ENCODE assay signal across 1 cellular context in the genomic region with DNA sequence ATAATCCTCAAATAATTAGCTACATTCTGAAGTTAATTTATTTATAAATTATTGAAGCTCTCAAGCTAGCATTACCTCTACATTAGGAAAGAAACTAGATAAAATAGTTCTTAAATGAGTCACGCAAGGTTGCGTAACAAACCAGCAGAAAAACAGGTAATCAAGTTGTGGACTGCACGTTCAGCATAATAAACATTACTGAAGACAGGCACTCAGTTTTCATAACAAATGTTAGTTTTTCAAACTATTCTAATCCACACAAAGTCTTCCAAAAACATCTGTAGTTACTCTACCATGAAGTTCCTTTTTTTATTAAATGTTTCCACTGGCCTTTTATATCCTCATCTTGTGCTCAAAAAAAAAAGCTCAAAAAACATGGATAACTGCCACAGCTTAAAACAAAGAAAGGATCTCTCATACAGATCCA.
TF ChIP-seq lines count a peak whose summit lies in the region.

No MANE protein-coding gene starts in this region.

TF ChIP-seq in GM23338, 12 proteins besides CTCF, POLR2A, EP300 and RAD21 (continued from another document):
- TF ChIP-seq, protein P1, sequence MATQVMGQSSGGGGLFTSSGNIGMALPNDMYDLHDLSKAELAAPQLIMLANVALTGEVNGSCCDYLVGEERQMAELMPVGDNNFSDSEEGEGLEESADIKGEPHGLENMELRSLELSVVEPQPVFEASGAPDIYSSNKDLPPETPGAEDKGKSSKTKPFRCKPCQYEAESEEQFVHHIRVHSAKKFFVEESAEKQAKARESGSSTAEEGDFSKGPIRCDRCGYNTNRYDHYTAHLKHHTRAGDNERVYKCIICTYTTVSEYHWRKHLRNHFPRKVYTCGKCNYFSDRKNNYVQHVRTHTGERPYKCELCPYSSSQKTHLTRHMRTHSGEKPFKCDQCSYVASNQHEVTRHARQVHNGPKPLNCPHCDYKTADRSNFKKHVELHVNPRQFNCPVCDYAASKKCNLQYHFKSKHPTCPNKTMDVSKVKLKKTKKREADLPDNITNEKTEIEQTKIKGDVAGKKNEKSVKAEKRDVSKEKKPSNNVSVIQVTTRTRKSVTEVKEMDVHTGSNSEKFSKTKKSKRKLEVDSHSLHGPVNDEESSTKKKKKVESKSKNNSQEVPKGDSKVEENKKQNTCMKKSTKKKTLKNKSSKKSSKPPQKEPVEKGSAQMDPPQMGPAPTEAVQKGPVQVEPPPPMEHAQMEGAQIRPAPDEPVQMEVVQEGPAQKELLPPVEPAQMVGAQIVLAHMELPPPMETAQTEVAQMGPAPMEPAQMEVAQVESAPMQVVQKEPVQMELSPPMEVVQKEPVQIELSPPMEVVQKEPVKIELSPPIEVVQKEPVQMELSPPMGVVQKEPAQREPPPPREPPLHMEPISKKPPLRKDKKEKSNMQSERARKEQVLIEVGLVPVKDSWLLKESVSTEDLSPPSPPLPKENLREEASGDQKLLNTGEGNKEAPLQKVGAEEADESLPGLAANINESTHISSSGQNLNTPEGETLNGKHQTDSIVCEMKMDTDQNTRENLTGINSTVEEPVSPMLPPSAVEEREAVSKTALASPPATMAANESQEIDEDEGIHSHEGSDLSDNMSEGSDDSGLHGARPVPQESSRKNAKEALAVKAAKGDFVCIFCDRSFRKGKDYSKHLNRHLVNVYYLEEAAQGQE (IDR thresholded peaks at IDR 0.05; ENCODE audit: unreplicated experiment) = no peak
- TF ChIP-seq CREB1 (CRISPR knock-in tag; IDR thresholded peaks at IDR 0.05; ENCODE audit: low read depth) = no peak
- TF ChIP-seq NANOG (IDR thresholded peaks at IDR 0.05; ENCODE audit: borderline replicate concordance) = no peak
- TF ChIP-seq STAT1 (IDR thresholded peaks at IDR 0.05; ENCODE audit: unreplicated experiment) = no peak
- TF ChIP-seq ZNF331 (CRISPR knock-in tag; IDR thresholded peaks at IDR 0.05; ENCODE audit: low read depth) = no peak
- no peak for TF ChIP-seq POLR2AphosphoS5 (IDR thresholded peaks at IDR 0.05; ENCODE audit: low read depth)
TF ChIP-seq in GM23338: peak in this region for 0.
